ENCODE assay signal across 22 cellular contexts in genomic region chr6:165441176-165441575, GRCh38.
"Had no signal": no experiment of that assay in that cellular context is flagged by ENCODE, and none has a peak within 500 bp of the region (broad histone marks: within the 10 kb centered on the region; RNA-seq: fewer than 3 reads in every experiment).

No MANE protein-coding gene starts in this region.

- H3K27me3 Mint-ChIP-seq: IgD-negative memory B cell had no signal

- H3K27ac Mint-ChIP-seq: IgD-negative memory B cell had no signal

- H3K4me1 Mint-ChIP-seq: IgD-negative memory B cell had no signal

- H3K4me3 Mint-ChIP-seq: IgD-negative memory B cell had no signal

- DNase-seq: KBM-7, MV-4-11, NCI-H1048, NCI-H1105, NCI-H1417, NCI-H1436 treated with DMSO at 0.1 percent for 48 hours, NCI-H1694, NCI-H187 treated with DMSO at 0.1 percent for 48 hours, NCI-H2029 treated with DMSO at 0.1 percent for 48 hours, NCI-H2171 treated with DMSO at 0.1 percent for 48 hours, NCI-H345, NCI-H446 treated with DMSO at 0.1 percent for 48 hours, NCI-H510A treated with DMSO at 0.1 percent for 48 hours, NCI-H526, NCI-H82, SHP77, T-helper 1 cell had no signal

- H3K27ac ChIP-seq: HL-60, RWPE1 had no signal

- ATAC-seq: Panc1, SK-N-SH treated with all-trans-retinoic acid at 6 μM for 48 hours had no signal
